13 cellular contexts compared by ENCODE assay signal in the genomic region with DNA sequence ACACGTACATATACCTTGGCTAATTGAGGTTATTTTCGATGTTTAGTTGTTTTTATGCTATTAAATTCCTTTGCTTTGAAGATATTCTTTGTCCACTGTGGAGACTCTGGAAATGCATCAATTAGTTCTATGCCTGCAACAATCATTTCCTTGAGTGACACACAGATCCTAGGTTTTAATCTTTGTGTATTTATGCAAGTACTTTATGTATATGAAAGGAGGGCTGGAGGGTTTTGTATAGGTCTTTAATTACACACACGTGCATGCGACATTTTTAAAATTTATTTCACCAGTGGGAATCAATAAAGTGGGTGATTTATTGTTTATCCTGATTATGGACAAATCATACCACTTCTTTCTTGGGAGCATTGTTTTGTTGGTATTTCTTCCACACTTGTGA.
"Had no signal": no experiment of that assay in that cellular context is flagged by ENCODE, and none has a peak within 500 bp of the region (broad histone marks: within the 10 kb centered on the region; RNA-seq: fewer than 3 reads in every experiment).

No MANE protein-coding gene starts in this region.

- ATAC-seq: effector memory CD8-positive, alpha-beta T cell; lower lobe of right lung; stimulated activated naive CD8-positive, alpha-beta T cell treated with anti-CD3 and anti-CD28 coated beads, Interleukin-15, Interleukin-2, amounts not matched to agents 100 U/mL and 50 U/mL, for 24 hours had no signal

- H3K27me3 Mint-ChIP-seq: effector memory CD8-positive, alpha-beta T cell had no signal

- H3K9me3 Mint-ChIP-seq: effector memory CD8-positive, alpha-beta T cell had no signal

- DNase-seq: cortex of kidney; effector memory CD8-positive, alpha-beta T cell; hypothalamus; left ventricle myocardium superior; lower lobe of right lung; occipital lobe; pancreas; retina; stimulated activated CD4-positive, alpha-beta T cell treated with anti-CD3 and anti-CD28 coated beads, Interleukin-15, amount 100 ng/mL, for 24 hours; stimulated activated CD4-positive, alpha-beta T cell treated with anti-CD3 and anti-CD28 coated beads, Interleukin-4, amount 100 ng/mL, for 1 hour; stimulated activated CD8-positive, alpha-beta memory T cell treated with anti-CD3 and anti-CD28 coated beads, Interleukin-4, amount 100 ng/mL, for 48 hours; stimulated activated naive CD8-positive, alpha-beta T cell treated with anti-CD3 and anti-CD28 coated beads, Interleukin-15, Interleukin-2, amounts not matched to agents 100 U/mL and 50 U/mL, for 24 hours; upper lobe of left lung had no signal
